In genomic region chr4:164730705-164731393, GRCh38 we compare ENCODE assay signal across 25 cellular contexts. TPM values are rescaled to one million over a fixed set of nuclear protein-coding genes. Genes with fewer than 3 reads are reported as not detected.
"Had no signal": no experiment of that assay in that cellular context is flagged by ENCODE, and none has a peak within 500 bp of the region (broad histone marks: within the 10 kb centered on the region; RNA-seq: fewer than 3 reads in every experiment).

No MANE protein-coding gene starts in this region.

- H3K9me3 Mint-ChIP-seq: IgD-negative memory B cell had no signal

- H3K4me1 ChIP-seq: SJCRH30 had no signal

- DNase-seq: Kasumi-1, MV-4-11, NCI-H1048, NCI-H1105, NCI-H1417, NCI-H1436 treated with DMSO at 0.1 percent for 48 hours, NCI-H1694, NCI-H187 treated with DMSO at 0.1 percent for 48 hours, NCI-H2029 treated with DMSO at 0.1 percent for 48 hours, NCI-H2171 treated with DMSO at 0.1 percent for 48 hours, NCI-H524, NCI-H526 treated with DMSO at 0.1 percent for 48 hours, NCI-H748 treated with DMSO at 0.1 percent for 48 hours, PC-3, SHP77 treated with DMSO at 0.1 percent for 48 hours, SJCRH30 had no signal

- H3K27ac ChIP-seq: HL-60, KMS-11, RWPE1, SJCRH30 had no signal

- H3K4me3 ChIP-seq: K562, SJCRH30 had no signal

- FAIRE-seq: HTR-8/SVneo had no signal

- H3K36me3 ChIP-seq: SJCRH30 had no signal

- H3K27ac Mint-ChIP-seq: IgD-negative memory B cell had no signal

- H3K9me3 ChIP-seq: SJCRH30 had no signal

- H3K4me3 Mint-ChIP-seq: IgD-negative memory B cell had no signal

- H3K4me2 ChIP-seq: KMS-11 had no signal

- H3K27me3 ChIP-seq: SJCRH30 had no signal

- H3K36me3 Mint-ChIP-seq: IgD-negative memory B cell had no signal

- H3K9ac ChIP-seq: KMS-11 had no signal

- ATAC-seq: K562, Panc1 had no signal

RNA-seq across cellular contexts. Expression of gene SMIM31, which starts 23.1 kb away (rescaled TPM):
- total RNA-seq: K562, M059J, OCI-LY7, PC-3, SJCRH30 had no signal
- polyA plus RNA-seq: IgD-negative memory B cell, K562 had no signal
